Comparison of ENCODE assay signal across 8 cellular contexts in genomic region chr13:46796515-46797467, GRCh38. TPM values are rescaled to one million over a fixed set of nuclear protein-coding genes. Genes with fewer than 3 reads are reported as not detected.
DNase-seq lines count a peak whose midpoint lies in the region; ATAC-seq and TF ChIP-seq lines count a peak whose summit lies in the region.

ESD (minus strand) TSS chr13:46797161; CDS start chr13:46791413, 5,748 bp downstream.

- no peaks in the 10 kb centered on the region for H3K9me3 Mint-ChIP-seq in chondrocyte (ENCODE audit: low read depth)

- H3K4me1 Mint-ChIP-seq in chondrocyte (ENCODE audit: low read depth): peaks cover 44% of the 10 kb centered on the region

- ATAC-seq in GM19025 (IDR thresholded peaks at IDR 0.05; ENCODE audit: low read depth, unreplicated experiment): peak; percentile 94
- ATAC-seq in HG03342 (IDR thresholded peaks at IDR 0.05; ENCODE audit: unreplicated experiment): peak; percentile 91

- peak; percentile 79 for DNase-seq in AG09319 (ENCODE audit: extremely low read depth, low read depth)
- DNase-seq in NCI-H446 (lab: John Stamatoyannopoulos, UW): peak; percentile 51 to 81
- peak; percentile 80 for DNase-seq in activated CD4-positive, alpha-beta T cell treated with anti-CD3 and anti-CD28 coated beads for 1 hour
- peak; percentile 96 for DNase-seq in chondrocyte (ENCODE audit: low spot score)
- peak; percentile 89 for DNase-seq in kidney glomerular epithelial cell (lab: John Stamatoyannopoulos, UW)
- DNase-seq in stimulated activated CD4-positive, alpha-beta T cell treated with anti-CD3 and anti-CD28 coated beads, Interleukin-1b, Interleukin-23, amount 100 ng/mL, for 1 hour (ENCODE audit: low read depth in 2 of 2): peak; percentile 59 to 89

- peak within 1 kb of the TSS; percentile 93 for H3K4me3 Mint-ChIP-seq in chondrocyte (ENCODE audit: unreplicated experiment)

- H3K27ac Mint-ChIP-seq in chondrocyte (ENCODE audit: unreplicated experiment): peak within 1 kb of the TSS; percentile 99

- H3K27me3 Mint-ChIP-seq in chondrocyte (ENCODE audit: low read depth): no peaks in the 10 kb centered on the region

- TF ChIP-seq CTCF in AG09319 (IDR thresholded peaks at IDR 0.05; ENCODE audit: low read depth, low read length) (no peak; the same call in 1 of the 2 replicates), chondrocyte (IDR thresholded peaks at IDR 0.05) (peak; percentile 26)

- H3K36me3 Mint-ChIP-seq in chondrocyte (ENCODE audit: low read depth): no peaks in the 10 kb centered on the region

RNA-seq across cellular contexts. Expression of gene ESD, which starts in this region (rescaled TPM):
- 94.7 to 102 TPM (median 97.9 TPM) in 3 replicates for total RNA-seq in chondrocyte

Comparison
In these comparisons a context has a peak if more than half of its experiments do, and no peak if none do; other contexts are left out.
1. Peak in every context shown above with its lines: DNase-seq and ATAC-seq.